23 cellular contexts compared by ENCODE assay signal in genomic region chr14:36874396-36875138, GRCh38.
A peak's percentile ranks its signal among the peaks of the same experiment; 100 is the strongest.
DNase-seq lines count a peak whose midpoint lies in the region; ATAC-seq, FAIRE-seq and TF ChIP-seq lines count a peak whose summit lies in the region.
"Had no signal": no experiment of that assay in that cellular context is flagged by ENCODE, and none has a peak within 500 bp of the region (broad histone marks: within the 10 kb centered on the region; RNA-seq: fewer than 3 reads in every experiment).

No MANE protein-coding gene starts in this region.

- DNase-seq in DMS79 (lab: John Stamatoyannopoulos, UW) (peak; percentile 86), NCI-H1105 (lab: John Stamatoyannopoulos, UW) (peak; percentile 80), NCI-H748 treated with DMSO at 0.1 percent for 48 hours (lab: John Stamatoyannopoulos, UW) (peak; percentile 26), keratinocyte (ENCODE audit: low read depth, low spot score) (no peak)
- DNase-seq: activated CD4-positive, alpha-beta T cell treated with anti-CD3 and anti-CD28 coated beads, Interleukin-2, amount 10 ng/mL, durations not matched to agents 24 days and 14 days; activated CD8-positive, alpha-beta memory T cell treated with anti-CD3 and anti-CD28 coated beads, Interleukin-2, amount 10 ng/mL, durations not matched to agents 7 days and 5 days; CD4-positive, CD25-positive, alpha-beta regulatory T cell; heart right ventricle; Kasumi-1; mucosa of descending colon; NCI-H446; posterior cingulate gyrus; stimulated activated CD4-positive, alpha-beta T cell treated with anti-CD3 and anti-CD28 coated beads, Interleukin-1b, Interleukin-23, amount 100 ng/mL, for 48 hours; stimulated activated naive CD4-positive, alpha-beta T cell treated with Interleukin-2 at 50 U/mL for 16 hours; T-helper 1 cell; thyroid gland had no signal

- no peak overlapping the region for H3K9ac ChIP-seq in keratinocyte (ENCODE audit: control insufficient read depth, extremely low read depth, insufficient read depth, low read length)

- H3K4me1 ChIP-seq in keratinocyte (ENCODE audit: control insufficient read depth, extremely low read depth, insufficient read depth, low read length), result peaks cover 11% of the 10 kb centered on the region
- H3K4me1 ChIP-seq: heart right ventricle, thyroid gland had no signal

- no peak overlapping the region for H3K4me3 ChIP-seq in keratinocyte (ENCODE audit: control insufficient read depth in 2 of 3, extremely low read depth in 1 of 3, insufficient read depth in 2 of 3, low read depth in 1 of 3, low read length in 3 of 3)
- H3K4me3 ChIP-seq: heart right ventricle, mucosa of descending colon, thyroid gland had no signal

- no peak overlapping the region for H2AFZ ChIP-seq in keratinocyte (ENCODE audit: control insufficient read depth, low read length)

- H3K36me3 ChIP-seq in keratinocyte (ENCODE audit: control insufficient read depth in 2 of 2, extremely low read depth in 1 of 2, insufficient read depth in 2 of 2, low read length in 2 of 2), result no peaks in the 10 kb centered on the region
- H3K36me3 ChIP-seq: heart right ventricle, thyroid gland had no signal

- no peak for TF ChIP-seq CTCF in keratinocyte (optimal IDR thresholded peaks at IDR 0.05 in 1 of 3, IDR thresholded peaks at IDR 0.05 in 1 of 3, conservative IDR thresholded peaks at IDR 0.05 in 1 of 3; ENCODE audit: extremely low read depth in 1 of 3, insufficient read depth in 2 of 3, low read length in 3 of 3)

- FAIRE-seq in keratinocyte (lab: Jason Lieb, UNC), result peak; percentile 74
- FAIRE-seq: endometrium, GM12891, H54, HTR-8/SVneo had no signal

- peak overlapping the region; percentile 25 for H3K4me2 ChIP-seq in keratinocyte (ENCODE audit: control insufficient read depth, extremely low read depth, insufficient read depth, low read depth, low read length)

- H3K27me3 ChIP-seq in keratinocyte (ENCODE audit: control insufficient read depth, extremely low read depth, insufficient read depth, low read length), result no peaks in the 10 kb centered on the region
- H3K27me3 ChIP-seq: heart right ventricle, thyroid gland had no signal

- no peak overlapping the region for H3K27ac ChIP-seq in keratinocyte (ENCODE audit: control insufficient read depth, insufficient read depth, low read length)
- H3K27ac ChIP-seq: heart right ventricle, thyroid gland had no signal

- no peaks in the 10 kb centered on the region for H3K79me2 ChIP-seq in keratinocyte (ENCODE audit: control insufficient read depth, insufficient read depth, low read length)

- ATAC-seq in GM21367 (IDR thresholded peaks at IDR 0.05; ENCODE audit: unreplicated experiment) (no peak), HG02610 (IDR thresholded peaks at IDR 0.05; ENCODE audit: unreplicated experiment) (no peak), HG02870 (IDR thresholded peaks at IDR 0.05; ENCODE audit: unreplicated experiment) (no peak)
- ATAC-seq: activated CD8-positive, alpha-beta memory T cell treated with anti-CD3 and anti-CD28 coated beads, Interleukin-2, amount 10 ng/mL, durations not matched to agents 7 days and 5 days; heart right ventricle; mucosa of descending colon had no signal

- dilution Hi-C loops in keratinocyte (cut with MboI; ENCODE audit: extremely low pct_ligation_motif_present, low sequenced_read_pairs), result no loop called here

- H3K9me1 ChIP-seq in keratinocyte (ENCODE audit: control insufficient read depth, extremely low read depth, insufficient read depth, low read length), result no peaks in the 10 kb centered on the region

- no peaks in the 10 kb centered on the region for H3K9me3 ChIP-seq in keratinocyte (ENCODE audit: control insufficient read depth, low read depth, low read length)
- H3K9me3 ChIP-seq: heart right ventricle, mucosa of descending colon, thyroid gland had no signal

- H4K20me1 ChIP-seq in keratinocyte (ENCODE audit: control insufficient read depth, extremely low read depth, insufficient read depth, low read length), result no peaks in the 10 kb centered on the region
